Comparison of ENCODE assay signal across 23 cellular contexts in genomic region chr17:2947588-2947950, GRCh38.
DNase-seq lines count a peak whose midpoint lies in the region; ATAC-seq and TF ChIP-seq lines count a peak whose summit lies in the region.
"Had no signal": no experiment of that assay in that cellular context is flagged by ENCODE, and none has a peak within 500 bp of the region (broad histone marks: within the 10 kb centered on the region; RNA-seq: fewer than 3 reads in every experiment).

No MANE protein-coding gene starts in this region.

- H3K4me3 ChIP-seq in heart left ventricle (no peak overlapping the region), upper lobe of right lung (no peak overlapping the region)

- POLR2A ChIA-PET in GM10248 (lab: Yijun Ruan, JAX): no interaction called here

- H3K27ac Mint-ChIP-seq in glutamatergic neuron (ENCODE audit: unreplicated experiment): no peak overlapping the region
- H3K27ac Mint-ChIP-seq in natural killer cell treated with Interleukin-12 subunit alpha and Interleukin-12 subunit beta and Interleukin-15 and Interleukin-18, amount 100 ng/mL, for 72 hours: no peak overlapping the region

- H3K27ac ChIP-seq in heart left ventricle: no peak overlapping the region
- H3K27ac ChIP-seq in upper lobe of right lung: no peak overlapping the region
- H3K27ac ChIP-seq: C4-2B, KMS-11 had no signal

- DNase-seq in cardiac septum (ENCODE audit: low spot score): peak; percentile 35
- DNase-seq in heart left ventricle: no peak
- no peak for DNase-seq in glutamatergic neuron
- peak; percentile 53 for DNase-seq in natural killer cell treated with Interleukin-12 subunit alpha and Interleukin-12 subunit beta and Interleukin-15 and Interleukin-18, amount 100 ng/mL, for 72 hours (ENCODE audit: low spot score)
- DNase-seq in upper lobe of right lung: peak; percentile 52
- no peak for DNase-seq in GM10248 (ENCODE audit: extremely low spot score)
- no peak for DNase-seq in MV-4-11 (lab: John Stamatoyannopoulos, UW)
- DNase-seq: 8988T; Calu3; CD8-positive, alpha-beta memory T cell; DMS153; GOT3; IMR-90; NCI-H1105; NCI-H2081 treated with DMSO at 0.1 percent for 48 hours; NCI-H2171 treated with DMSO at 0.1 percent for 48 hours; NCI-H446; NCI-H526; SIG-M5; SK-N-SH had no signal

- CTCF ChIA-PET in GM10248 (lab: Yijun Ruan, JAX): no interaction called here

- intact Hi-C loops in cardiac septum (cut with DNase I) (no loop called here), heart left ventricle (cut with DNase I) (no loop called here), upper lobe of right lung (cut with DNase I) (no loop called here)

- H3K36me3 ChIP-seq in heart left ventricle (no peaks in the 10 kb centered on the region), upper lobe of right lung (no peaks in the 10 kb centered on the region)

- H3K36me3 Mint-ChIP-seq in glutamatergic neuron (ENCODE audit: unreplicated experiment): no peaks in the 10 kb centered on the region
- H3K36me3 Mint-ChIP-seq in natural killer cell treated with Interleukin-12 subunit alpha and Interleukin-12 subunit beta and Interleukin-15 and Interleukin-18, amount 100 ng/mL, for 72 hours: no peaks in the 10 kb centered on the region

- H3K4me1 ChIP-seq in heart left ventricle: peaks cover 0 to 14% (median 0%) of the 10 kb centered on the region in 12 donors
- no peaks in the 10 kb centered on the region for H3K4me1 ChIP-seq in upper lobe of right lung

- H3K9me3 ChIP-seq in heart left ventricle (no peaks in the 10 kb centered on the region), upper lobe of right lung (no peaks in the 10 kb centered on the region)
- H3K9me3 ChIP-seq: SK-N-SH had no signal

- H3K9me3 Mint-ChIP-seq in glutamatergic neuron (ENCODE audit: unreplicated experiment): peaks cover 4% of the 10 kb centered on the region
- H3K9me3 Mint-ChIP-seq in natural killer cell treated with Interleukin-12 subunit alpha and Interleukin-12 subunit beta and Interleukin-15 and Interleukin-18, amount 100 ng/mL, for 72 hours: no peaks in the 10 kb centered on the region
- H3K9me3 Mint-ChIP-seq: CD8-positive, alpha-beta memory T cell had no signal

- no peak for TF ChIP-seq POLR2A in heart left ventricle (IDR thresholded peaks at IDR 0.05)

- TF ChIP-seq CTCF in heart left ventricle (IDR thresholded peaks at IDR 0.05) (no peak), glutamatergic neuron (IDR thresholded peaks at IDR 0.05; ENCODE audit: partially characterized antibody, unreplicated experiment) (no peak), upper lobe of right lung (IDR thresholded peaks at IDR 0.05) (no peak), GM10248 (IDR thresholded peaks at IDR 0.05; ENCODE audit: control extremely low read depth, extremely low read depth, low read depth, missing control alignments) (no peak)

- H3K4me1 Mint-ChIP-seq in glutamatergic neuron (ENCODE audit: low read depth, unreplicated experiment): peaks cover 6% of the 10 kb centered on the region
- H3K4me1 Mint-ChIP-seq in natural killer cell treated with Interleukin-12 subunit alpha and Interleukin-12 subunit beta and Interleukin-15 and Interleukin-18, amount 100 ng/mL, for 72 hours (ENCODE audit: low read depth in 2 of 2): peaks cover 51 to 52% of the 10 kb centered on the region in 2 donors

- H3K27me3 ChIP-seq in heart left ventricle (no peaks in the 10 kb centered on the region), upper lobe of right lung (peaks cover 9% of the 10 kb centered on the region)

- 85 to 89% (median 88%) methylated on average over 11 to 15 of the region's 15 CpGs for WGBS in heart left ventricle, 4 donors

- H3K4me3 Mint-ChIP-seq in glutamatergic neuron (ENCODE audit: unreplicated experiment): peak overlapping the region; percentile 45
- no peak overlapping the region for H3K4me3 Mint-ChIP-seq in natural killer cell treated with Interleukin-12 subunit alpha and Interleukin-12 subunit beta and Interleukin-15 and Interleukin-18, amount 100 ng/mL, for 72 hours
- H3K4me3 Mint-ChIP-seq: CD8-positive, alpha-beta memory T cell had no signal

- peaks cover 5% of the 10 kb centered on the region for H3K27me3 Mint-ChIP-seq in glutamatergic neuron (ENCODE audit: unreplicated experiment)
- H3K27me3 Mint-ChIP-seq in natural killer cell treated with Interleukin-12 subunit alpha and Interleukin-12 subunit beta and Interleukin-15 and Interleukin-18, amount 100 ng/mL, for 72 hours: no peaks in the 10 kb centered on the region

- no peak for ATAC-seq in heart left ventricle
- no peak for ATAC-seq in natural killer cell treated with Interleukin-12 subunit alpha and Interleukin-12 subunit beta and Interleukin-15 and Interleukin-18, amount 100 ng/mL, for 72 hours
- no peak for ATAC-seq in upper lobe of right lung
- no peak for ATAC-seq in HG02970 (IDR thresholded peaks at IDR 0.05; ENCODE audit: low FRiP score, unreplicated experiment)

Comparison
In these comparisons a context has a peak if more than half of its experiments do, and no peak if none do; other contexts are left out.
1. DNase-seq: peak in cardiac septum (single experiment), natural killer cell treated with Interleukin-12 subunit alpha and Interleukin-12 subunit beta and Interleukin-15 and Interleukin-18, amount 100 ng/mL, for 72 hours (single experiment) and upper lobe of right lung (single experiment); none in heart left ventricle (0 of 5), glutamatergic neuron (single experiment), GM10248 (single experiment) and MV-4-11 (single experiment).